ENCODE assay signal across 12 cellular contexts in the genomic region with DNA sequence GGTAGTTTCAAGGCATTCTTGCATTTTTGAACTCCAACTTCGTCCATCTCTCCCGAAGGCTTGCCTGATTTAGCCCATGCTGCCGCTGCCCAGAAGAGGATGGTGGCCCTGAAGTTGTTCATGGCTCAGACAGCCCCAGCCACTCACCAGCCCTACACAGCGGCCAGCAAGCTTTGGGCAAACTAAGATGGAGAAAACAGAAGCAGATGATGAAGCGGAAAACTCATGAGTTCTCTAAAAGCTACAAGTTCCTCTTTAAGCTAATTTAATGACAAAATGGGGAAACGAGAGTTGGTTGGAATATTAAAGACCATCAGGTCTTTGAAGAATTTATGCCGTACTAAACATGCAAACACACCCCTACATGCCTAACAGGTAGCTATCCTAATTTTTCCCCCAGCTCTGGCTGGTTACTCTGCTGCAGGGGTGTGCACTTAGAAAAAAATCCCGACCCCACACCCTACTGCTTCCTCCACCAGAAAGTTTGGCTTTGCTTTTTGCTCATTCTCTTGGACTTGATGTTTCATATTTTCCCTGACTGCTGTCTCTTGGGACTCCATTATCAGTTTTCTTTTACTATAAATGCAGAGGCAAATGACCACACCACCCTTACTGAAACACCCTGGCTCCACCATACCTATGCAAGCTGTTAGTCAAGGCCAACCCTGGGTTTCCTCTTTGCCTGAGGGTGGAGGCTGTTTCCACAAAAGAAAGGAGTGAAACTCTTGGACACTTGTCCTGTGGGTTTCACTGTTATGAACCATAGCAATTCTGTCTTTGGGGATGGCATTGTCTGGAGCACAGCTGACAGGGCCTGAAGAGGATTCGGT. TPM values are rescaled to one million over a fixed set of nuclear protein-coding genes. Genes with fewer than 3 reads are reported as not detected.
A peak's percentile ranks its signal among the peaks of the same experiment; 100 is the strongest.
DNase-seq lines count a peak whose midpoint lies in the region; ATAC-seq and TF ChIP-seq lines count a peak whose summit lies in the region.
"Had no signal": no experiment of that assay in that cellular context is flagged by ENCODE, and none has a peak within 500 bp of the region (broad histone marks: within the 10 kb centered on the region; RNA-seq: fewer than 3 reads in every experiment).

A gene with protein sequence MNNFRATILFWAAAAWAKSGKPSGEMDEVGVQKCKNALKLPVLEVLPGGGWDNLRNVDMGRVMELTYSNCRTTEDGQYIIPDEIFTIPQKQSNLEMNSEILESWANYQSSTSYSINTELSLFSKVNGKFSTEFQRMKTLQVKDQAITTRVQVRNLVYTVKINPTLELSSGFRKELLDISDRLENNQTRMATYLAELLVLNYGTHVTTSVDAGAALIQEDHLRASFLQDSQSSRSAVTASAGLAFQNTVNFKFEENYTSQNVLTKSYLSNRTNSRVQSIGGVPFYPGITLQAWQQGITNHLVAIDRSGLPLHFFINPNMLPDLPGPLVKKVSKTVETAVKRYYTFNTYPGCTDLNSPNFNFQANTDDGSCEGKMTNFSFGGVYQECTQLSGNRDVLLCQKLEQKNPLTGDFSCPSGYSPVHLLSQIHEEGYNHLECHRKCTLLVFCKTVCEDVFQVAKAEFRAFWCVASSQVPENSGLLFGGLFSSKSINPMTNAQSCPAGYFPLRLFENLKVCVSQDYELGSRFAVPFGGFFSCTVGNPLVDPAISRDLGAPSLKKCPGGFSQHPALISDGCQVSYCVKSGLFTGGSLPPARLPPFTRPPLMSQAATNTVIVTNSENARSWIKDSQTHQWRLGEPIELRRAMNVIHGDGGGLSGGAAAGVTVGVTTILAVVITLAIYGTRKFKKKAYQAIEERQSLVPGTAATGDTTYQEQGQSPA (minus strand): TSS at position 184 of the 830 bp plus-strand sequence. CDS start 62 bp downstream, at position 122.

- H3K4me1 Mint-ChIP-seq in activated B cell treated with CpG ODN at 0.5 μM for 24 hours, result peaks cover 95% of the 10 kb centered on the region
- H3K4me1 Mint-ChIP-seq in naive B cell, result peaks cover 63 to 93% (median 82%) of the 10 kb centered on the region in 3 donors

- H3K27me3 Mint-ChIP-seq in activated B cell treated with CpG ODN at 0.5 μM for 24 hours (no peaks in the 10 kb centered on the region), naive B cell (no peaks in the 10 kb centered on the region)

- CTCF ChIA-PET in activated B cell treated with CpG ODN at 0.5 μM for 24 hours (lab: Charles Lee), result interaction anchor here (0.6 to 3.7 kb wide), 11 partner anchors 9 to 216 kb away, joined by 3 to 27 read pairs (median 5); partner anchors contain the start of gene DTX4

- POLR2A ChIA-PET in activated B cell treated with CpG ODN at 0.5 μM for 24 hours (lab: Charles Lee), result interaction anchor here (0.5 to 7.0 kb wide), 20 partner anchors 9 to 1788 kb away, joined by 3 to 100 read pairs (median 4); partner anchors contain the start of genes DTX4, FAM111A, FAM111B and LPXN

- peak within 1 kb of the TSS; percentile 93 for H3K27ac Mint-ChIP-seq in activated B cell treated with CpG ODN at 0.5 μM for 24 hours
- peak within 1 kb of the TSS; percentile 93 to 98 (median 97) for H3K27ac Mint-ChIP-seq in naive B cell

- ATAC-seq in HG02571 (IDR thresholded peaks at IDR 0.05; ENCODE audit: unreplicated experiment) (peak; percentile 22), activated B cell treated with CpG ODN at 0.5 μM for 24 hours (ENCODE audit: low read depth) (peak; percentile 45), naive B cell (ENCODE audit: low read depth in 2 of 2) (peak; percentile 32 to 42), GM18870 (IDR thresholded peaks at IDR 0.05; ENCODE audit: unreplicated experiment) (no peak)
- ATAC-seq: HCT116, SK-N-SH treated with all-trans-retinoic acid at 6 μM for 48 hours had no signal

- no peak within 1 kb of the TSS for H3K27ac ChIP-seq in substantia nigra (ENCODE audit: low read depth, low read length, poor library complexity, severe bottlenecking)

- H3K4me3 ChIP-seq in GM08714 (ENCODE audit: low read length), result peak within 1 kb of the TSS; percentile 47; the same call in 1 of the 2 replicates

- H3K4me3 Mint-ChIP-seq in activated B cell treated with CpG ODN at 0.5 μM for 24 hours (peak within 1 kb of the TSS; percentile 98), naive B cell (peak within 1 kb of the TSS; percentile 88 to 99 (median 97))

- DNase-seq in activated B cell treated with CpG ODN at 0.5 μM for 24 hours (peak; percentile 47), naive B cell (peak; percentile 78), AML-193 (lab: John Stamatoyannopoulos, UW) (no peak), NCI-H2107 (lab: John Stamatoyannopoulos, UW) (no peak), substantia nigra (lab: John Stamatoyannopoulos, UW) (no peak)
- DNase-seq: activated CD8-positive, alpha-beta memory T cell treated with anti-CD3 and anti-CD28 coated beads for 24 hours had no signal

- intact Hi-C loops in activated B cell treated with CpG ODN at 0.5 μM for 24 hours (cut with micrococcal nuclease), result loop anchor here (1.0 to 10.0 kb wide), 4 partner anchors 41 to 1788 kb away; partner anchors contain the start of genes DTX4 and SLC43A3

- H3K36me3 Mint-ChIP-seq in activated B cell treated with CpG ODN at 0.5 μM for 24 hours (ENCODE audit: low read depth) (peaks cover 46% of the 10 kb centered on the region), naive B cell (peaks cover 16 to 23% of the 10 kb centered on the region in 2 donors)

- H3K9me3 Mint-ChIP-seq in activated B cell treated with CpG ODN at 0.5 μM for 24 hours (no peaks in the 10 kb centered on the region), naive B cell (peaks cover 0 to 4% (median 1%) of the 10 kb centered on the region in 7 donors)

- TF ChIP-seq CTCF in activated B cell treated with CpG ODN at 0.5 μM for 24 hours (IDR thresholded peaks at IDR 0.05), result no peak

RNA-seq across cellular contexts. Expression of the gene that starts here (rescaled TPM):
- 145 and 154 TPM in 2 replicates for total RNA-seq in activated B cell treated with CpG ODN at 0.5 μM for 24 hours
- polyA plus RNA-seq in naive B cell (ENCODE audit: low read depth in 6 of 6), result 10 to 100 TPM; 40.6 to 96.5 (median 79.1) TPM
- polyA plus RNA-seq: BJ had no signal

Comparison
In these comparisons a context has a peak if more than half of its experiments do, and no peak if none do; other contexts are left out.
1. DNase-seq: peak in activated B cell treated with CpG ODN at 0.5 μM for 24 hours (single experiment) and naive B cell (single experiment); none in AML-193 (0 of 2), NCI-H2107 (single experiment) and substantia nigra (0 of 49).